Comparison of ENCODE assay signal across 1 cellular context in genomic region chr1:37561794-37562132, GRCh38.
TF ChIP-seq lines count a peak whose summit lies in the region.

No MANE protein-coding gene starts in this region.

TF ChIP-seq in SK-N-SH, 30 proteins besides CTCF, POLR2A, EP300 and RAD21 (continued from another document):
- TF ChIP-seq FOXJ3 (CRISPR knock-in tag; IDR thresholded peaks at IDR 0.05) (no peak), EZH2phosphoT487 (IDR thresholded peaks at IDR 0.05; ENCODE audit: borderline replicate concordance, low read depth) (no peak), SMC3 (IDR thresholded peaks at IDR 0.05; ENCODE audit: low read depth, low read length) (peak; percentile 62), PBX3 (IDR thresholded peaks at IDR 0.05) (no peak), YY1 (IDR thresholded peaks at IDR 0.05; ENCODE audit: low read depth) (no peak)
TF ChIP-seq in SK-N-SH: peak in this region for 3.
